Comparison of ENCODE assay signal across 8 cellular contexts in the genomic region with DNA sequence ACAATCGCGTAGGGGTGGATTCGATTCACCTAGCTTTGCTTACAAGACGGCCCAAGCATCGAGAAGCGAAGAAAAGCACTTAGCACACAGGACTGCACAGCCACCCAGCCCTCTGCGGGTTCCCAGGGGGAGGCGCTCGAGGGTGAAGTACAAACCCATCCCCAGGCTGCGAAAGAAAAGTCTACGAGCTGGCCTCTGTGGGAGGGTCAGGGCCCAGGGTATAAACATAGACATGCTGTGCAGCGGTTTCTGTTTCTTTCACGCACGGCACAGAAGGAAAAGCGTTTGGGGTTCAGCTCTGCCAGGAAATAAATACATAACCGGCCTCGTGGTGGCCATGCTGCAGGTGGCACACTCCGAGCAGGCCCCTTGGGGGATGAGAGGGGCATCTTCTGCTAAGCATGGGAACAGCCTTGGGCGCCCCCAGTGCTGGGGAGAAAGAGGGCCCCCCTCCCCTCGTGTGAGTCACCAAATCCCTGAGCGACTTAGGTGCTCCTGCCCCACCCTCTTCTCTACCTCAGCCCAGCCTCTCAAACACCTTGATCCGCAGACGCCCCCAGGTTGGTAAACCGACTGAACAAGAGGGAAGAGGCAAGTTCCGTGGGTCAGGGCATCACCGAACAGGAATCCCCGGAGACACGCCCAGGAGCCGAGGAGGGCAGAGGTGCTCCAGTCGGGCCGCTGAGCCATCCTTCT.
A peak's percentile ranks its signal among the peaks of the same experiment; 100 is the strongest.
DNase-seq lines count a peak whose midpoint lies in the region; ATAC-seq, FAIRE-seq and TF ChIP-seq lines count a peak whose summit lies in the region.

No MANE protein-coding gene starts in this region.

- H3K4me3 ChIP-seq in smooth muscle cell = no peak overlapping the region

- no peaks in the 10 kb centered on the region for H3K27me3 Mint-ChIP-seq in T-helper 17 cell

- no peak for TF ChIP-seq CTCF in smooth muscle cell (IDR thresholded peaks at IDR 0.05; ENCODE audit: borderline replicate concordance, insufficient read depth, poor library complexity, severe bottlenecking)

- no peak overlapping the region for H3K4me2 ChIP-seq in smooth muscle cell

- H3K4me1 ChIP-seq in smooth muscle cell (ENCODE audit: low read depth) = no peaks in the 10 kb centered on the region

- H3K27ac ChIP-seq in smooth muscle cell (ENCODE audit: low read depth) (no peak overlapping the region), caudate nucleus (ENCODE audit: low read depth, low read length) (no peak overlapping the region)

- H3F3A ChIP-seq in smooth muscle cell (ENCODE audit: low read depth) = no peaks in the 10 kb centered on the region

- H2AFZ ChIP-seq in smooth muscle cell (ENCODE audit: low read depth) = no peak overlapping the region

- H3K4me1 Mint-ChIP-seq in T-helper 17 cell = peaks cover 56% of the 10 kb centered on the region

- H3K27me3 ChIP-seq in smooth muscle cell (ENCODE audit: low read depth) = no peaks in the 10 kb centered on the region

- H3K9ac ChIP-seq in smooth muscle cell (ENCODE audit: low read depth) = no peak overlapping the region

- DNase-seq in GM18507 (ENCODE audit: extremely low spot score, insufficient read length, low read depth) (peak; percentile 62), T-helper 17 cell (peak; percentile 62 to 74 (median 68)), smooth muscle cell (lab: John Stamatoyannopoulos, UW; ENCODE audit: unreplicated experiment) (no peak), caudate nucleus (lab: John Stamatoyannopoulos, UW) (no peak), NCI-H446 (lab: John Stamatoyannopoulos, UW) (no peak)
- DNase-seq in central memory CD4-positive, alpha-beta T cell = peak; percentile 81
- DNase-seq in stimulated activated CD8-positive, alpha-beta memory T cell treated with anti-CD3 and anti-CD28 coated beads, Interleukin-2, amount 100 ng/mL, for 48 hours (ENCODE audit: low read depth in 2 of 2) = peak; percentile 48 to 53

- FAIRE-seq in GM18507 (lab: Jason Lieb, UNC) = peak; percentile 88

- H3K9me3 ChIP-seq in T-helper 17 cell (ENCODE audit: control insufficient read depth, low read length, poor library complexity, severe bottlenecking) (no peaks in the 10 kb centered on the region), smooth muscle cell (replicated peaks; ENCODE audit: low read depth) (no peaks in the 10 kb centered on the region)

- H4K20me1 ChIP-seq in smooth muscle cell (ENCODE audit: low read depth) = no peaks in the 10 kb centered on the region

- H3K27ac Mint-ChIP-seq in T-helper 17 cell = peak overlapping the region; percentile 100

- 83% methylated on average over 31 of the region's 31 CpGs for WGBS in smooth muscle cell (ENCODE audit: low lambda C conversion rate)

- ATAC-seq in HG02884 (IDR thresholded peaks at IDR 0.05; ENCODE audit: unreplicated experiment) = peak; percentile 97
- ATAC-seq in T-helper 17 cell = peak; percentile 96

- no peaks in the 10 kb centered on the region for H3K36me3 ChIP-seq in smooth muscle cell (ENCODE audit: low read depth)

- no peaks in the 10 kb centered on the region for H3K36me3 Mint-ChIP-seq in T-helper 17 cell (ENCODE audit: low read depth)

- peak overlapping the region; percentile 88 for H3K4me3 Mint-ChIP-seq in T-helper 17 cell

- no peaks in the 10 kb centered on the region for H3K79me2 ChIP-seq in smooth muscle cell (ENCODE audit: low read depth)

Comparison
In these comparisons a context has a peak if more than half of its experiments do, and no peak if none do; other contexts are left out.
1. DNase-seq: peak in GM18507 (single experiment), T-helper 17 cell (3 of 3), central memory CD4-positive, alpha-beta T cell (single experiment) and stimulated activated CD8-positive, alpha-beta memory T cell treated with anti-CD3 and anti-CD28 coated beads, Interleukin-2, amount 100 ng/mL, for 48 hours (2 of 2); none in smooth muscle cell (single experiment), caudate nucleus (0 of 61) and NCI-H446 (0 of 2).